Comparison of ENCODE assay signal across 8 cellular contexts in the genomic region with DNA sequence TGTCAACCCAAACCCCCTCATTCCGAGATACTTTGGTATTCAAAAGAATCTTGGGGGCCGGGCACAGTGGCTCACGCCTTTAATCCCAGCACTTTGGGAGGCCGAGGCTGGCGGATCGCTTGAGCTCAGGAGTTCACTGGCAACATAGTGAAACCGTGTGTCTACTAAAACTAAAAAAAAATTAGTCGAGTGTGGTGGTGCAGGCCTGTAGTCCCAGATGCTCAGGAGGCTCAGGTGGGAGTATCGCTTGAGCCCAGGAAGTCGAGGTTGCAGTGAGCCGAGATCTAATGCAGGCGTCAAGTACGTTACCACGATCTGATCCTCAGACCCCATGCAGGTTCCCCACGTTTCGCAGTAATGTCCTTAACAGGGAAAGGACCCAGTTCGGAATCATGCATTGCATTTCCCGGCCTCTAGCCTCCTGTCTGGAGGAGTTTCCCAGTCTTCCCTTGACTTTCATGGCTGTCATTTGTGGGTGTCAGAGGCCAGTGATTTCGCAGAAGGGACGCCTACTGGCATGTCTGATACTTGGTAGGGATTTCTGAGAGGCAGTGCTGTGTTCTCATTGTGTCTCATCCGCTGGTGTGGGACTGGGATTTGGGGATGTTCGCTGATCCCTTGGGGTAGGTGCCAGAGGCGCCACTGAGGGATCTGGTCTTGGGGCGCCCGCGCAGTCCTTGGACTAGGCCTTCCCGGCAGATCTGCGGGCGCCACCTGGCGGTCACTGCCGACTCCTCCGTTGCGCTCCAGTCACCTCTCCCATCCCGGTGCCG. TPM values are rescaled to one million over a fixed set of nuclear protein-coding genes. Genes with fewer than 3 reads are reported as not detected.
A peak's percentile ranks its signal among the peaks of the same experiment; 100 is the strongest.
DNase-seq lines count a peak whose midpoint lies in the region; ATAC-seq and TF ChIP-seq lines count a peak whose summit lies in the region.

No MANE protein-coding gene starts in this region.

- intact Hi-C loops in heart right ventricle (cut with DNase I) (loop anchor here in 9 of 10 donors (1.0 to 10.0 kb wide), 12 partner anchors 36 to 203 kb away; a partner anchor contains a TSS), posterior cingulate gyrus (cut with DNase I) (loop anchor here (1.0 to 5.0 kb wide), 4 partner anchors 39 to 653 kb away; a partner anchor contains a TSS)

- H3K4me3 Mint-ChIP-seq in type B pancreatic cell, result peak overlapping the region; percentile 90

- peak; percentile 40 for DNase-seq in NCI-H1048 (lab: John Stamatoyannopoulos, UW)
- peak; percentile 67 for DNase-seq in activated naive CD8-positive, alpha-beta T cell treated with anti-CD3 and anti-CD28 coated beads, Interleukin-2, amount 50 U/mL, for 16 hours (ENCODE audit: low read depth, low spot score)
- peak; percentile 91 to 95 for DNase-seq in heart right ventricle
- DNase-seq in posterior cingulate gyrus, result peak; percentile 81 to 98 (median 94)
- peak; percentile 92 for DNase-seq in type B pancreatic cell (ENCODE audit: extremely low spot score, unreplicated experiment)

- peak overlapping the region; percentile 83 for H3K4me2 ChIP-seq in SU-DHL-6 (ENCODE audit: low read depth, low read length, poor library complexity, severe bottlenecking)

- no peaks in the 10 kb centered on the region for H3K27me3 Mint-ChIP-seq in type B pancreatic cell

- H3K36me3 Mint-ChIP-seq in type B pancreatic cell, result peaks cover 9% of the 10 kb centered on the region

- 0 out of 2 replicates have a peak, but pooled peaks cover 7% of the 10 kb centered on the region for H3K36me3 ChIP-seq in SU-DHL-6 (ENCODE audit: low read length)
- H3K36me3 ChIP-seq in heart right ventricle, result peaks cover 0 to 34% (median 17%) of the 10 kb centered on the region in 9 donors

- H3K4me3 ChIP-seq in SU-DHL-6 (ENCODE audit: insufficient read depth, low read length, poor library complexity, severe bottlenecking) (peak overlapping the region; percentile 72), heart right ventricle (peak overlapping the region in 9 of 10 donors; percentile 32 to 65 (median 56))

- no peaks in the 10 kb centered on the region for H4K20me1 ChIP-seq in SU-DHL-6 (ENCODE audit: low read depth, low read length)

- WGBS in heart right ventricle, 2 donors, result 19 to 25% methylated on average over 35 of the region's 35 CpGs

- H3K4me1 ChIP-seq in heart right ventricle, result peaks cover 5 to 47% (median 31%) of the 10 kb centered on the region in 9 donors

- H3K27ac Mint-ChIP-seq in type B pancreatic cell, result peak overlapping the region; percentile 80

- H3K27me3 ChIP-seq in SU-DHL-6 (ENCODE audit: low read length), result no peaks in the 10 kb centered on the region
- H3K27me3 ChIP-seq in heart right ventricle, result no peaks in the 10 kb centered on the region

- ATAC-seq in HG02678 (IDR thresholded peaks at IDR 0.05; ENCODE audit: unreplicated experiment) (peak; percentile 78), heart right ventricle (peak; percentile 85 to 94 (median 88))

- peaks cover 16% of the 10 kb centered on the region for H3K4me1 Mint-ChIP-seq in type B pancreatic cell (ENCODE audit: unreplicated experiment)

- H2AFZ ChIP-seq in SU-DHL-6 (ENCODE audit: low read depth, low read length, severe bottlenecking), result peak overlapping the region; percentile 46

- H3K9me2 ChIP-seq in SU-DHL-6 (replicated peaks; ENCODE audit: insufficient read depth, low read length), result no peaks in the 10 kb centered on the region

- H3K9ac ChIP-seq in SU-DHL-6 (ENCODE audit: low read length), result peak overlapping the region; percentile 65

- H3K27ac ChIP-seq in SU-DHL-6 (ENCODE audit: low read depth, low read length) (peak overlapping the region; percentile 86), heart right ventricle (peak overlapping the region in 9 of 10 donors; percentile 5 to 83 (median 55))

- peaks cover 43% of the 10 kb centered on the region for H3K79me2 ChIP-seq in SU-DHL-6 (ENCODE audit: insufficient read depth, low read length)

- no peaks in the 10 kb centered on the region for H3K9me3 Mint-ChIP-seq in type B pancreatic cell

- TF ChIP-seq CTCF in GM12873 (IDR thresholded peaks at IDR 0.05; ENCODE audit: insufficient read depth, low read depth, low read length, missing control alignments) (peak; percentile 94), SU-DHL-6 (IDR thresholded peaks at IDR 0.05; ENCODE audit: insufficient read depth, low read length, poor library complexity, severe bottlenecking) (peak; percentile 93), heart right ventricle (IDR thresholded peaks at IDR 0.05) (peak; percentile 83 to 98 (median 95)), type B pancreatic cell (conservative IDR thresholded peaks at IDR 0.05) (peak; percentile 97)

- H3K9me3 ChIP-seq in SU-DHL-6 (ENCODE audit: insufficient read depth, low read length) (no peaks in the 10 kb centered on the region), heart right ventricle (no peaks in the 10 kb centered on the region)

- peaks cover 20% of the 10 kb centered on the region for H3F3A ChIP-seq in SU-DHL-6 (ENCODE audit: insufficient read depth)

RNA-seq across cellular contexts. Expression of a gene that starts 39.3 kb away (rescaled TPM):
- total RNA-seq in heart right ventricle, result 10 to 100 TPM; 49.4 to 73.6 (median 59.3) TPM
- 10 to 100 TPM; 46.2 to 79.0 TPM for polyA plus RNA-seq in heart right ventricle
- total RNA-seq in type B pancreatic cell (ENCODE audit: low replicate concordance), result 466 and 479 TPM in 2 replicates

RNA-seq across cellular contexts. Expression of a gene that starts 57.4 kb away (rescaled TPM):
- total RNA-seq in heart right ventricle (1 to 10 TPM in 3 of 10 donors, under 1 TPM in 7; 0.21 to 2.1 (median 0.78) TPM), type B pancreatic cell (ENCODE audit: low replicate concordance) (1.9 and 2.6 TPM in 2 replicates)
- polyA plus RNA-seq in heart right ventricle, result under 1 TPM; 0.58 to 0.95 TPM

Comparison
In these comparisons a context has a peak if more than half of its experiments do, and no peak if none do; other contexts are left out.
1. Peak in every context shown above with its lines: DNase-seq, ATAC-seq, H3K4me3 ChIP-seq and H3K27ac ChIP-seq.
2. DNase-seq: peak in every context shown above with its lines; median percentile 94 in posterior cingulate gyrus; 93 in heart right ventricle; 92 in type B pancreatic cell; 67 in activated naive CD8-positive, alpha-beta T cell treated with anti-CD3 and anti-CD28 coated beads, Interleukin-2, amount 50 U/mL, for 16 hours; 40 in NCI-H1048.